Comparison of ENCODE assay signal across 9 cellular contexts in genomic region chr3:107429330-107430181, GRCh38. TPM values are rescaled to one million over a fixed set of nuclear protein-coding genes. Genes with fewer than 3 reads are reported as not detected.
A peak's percentile ranks its signal among the peaks of the same experiment; 100 is the strongest.
DNase-seq lines count a peak whose midpoint lies in the region; ATAC-seq lines count a peak whose summit lies in the region.
"Had no signal": no experiment of that assay in that cellular context is flagged by ENCODE, and none has a peak within 500 bp of the region (broad histone marks: within the 10 kb centered on the region; RNA-seq: fewer than 3 reads in every experiment).

No MANE protein-coding gene starts in this region.

- peak overlapping the region; percentile 18 to 42 for H3K9ac ChIP-seq in mucosa of rectum (ENCODE audit: low read depth in 1 of 2, low read length in 2 of 2)

- POLR2A ChIA-PET in CD4-positive, alpha-beta memory T cell (lab: Charles Lee; ENCODE audit: partially characterized antibody): interaction anchor here (1.8 kb wide), 1 partner anchor 95 kb away, joined by 5 read pairs; no protein-coding TSS in a partner anchor

- peaks cover 0 to 6% of the 10 kb centered on the region in 2 donors for H3K36me3 Mint-ChIP-seq in CD4-positive, alpha-beta memory T cell
- no peaks in the 10 kb centered on the region for H3K36me3 Mint-ChIP-seq in stimulated activated memory B cell treated with anti-CD40 and anti-IgM and Interleukin-4, amounts not matched to agents 10 μg/mL and 1 μg/mL and 100 μg/mL, for 72 hours

- H3K4me1 Mint-ChIP-seq in CD4-positive, alpha-beta memory T cell: peaks cover 15 to 27% (median 19%) of the 10 kb centered on the region in 4 donors
- peaks cover 44% of the 10 kb centered on the region for H3K4me1 Mint-ChIP-seq in stimulated activated memory B cell treated with anti-CD40 and anti-IgM and Interleukin-4, amounts not matched to agents 10 μg/mL and 1 μg/mL and 100 μg/mL, for 72 hours

- CTCF ChIA-PET in CD4-positive, alpha-beta memory T cell (lab: Charles Lee; ENCODE audit: partially characterized antibody): interaction anchor here (0.7 to 4.4 kb wide), 29 partner anchors 8 to 230 kb away, joined by 3 to 42 read pairs (median 3); no protein-coding TSS in a partner anchor

- no peaks in the 10 kb centered on the region for H3K27me3 ChIP-seq in CD4-positive, alpha-beta memory T cell (ENCODE audit: insufficient read depth, low read length)
- peaks cover 0 to 7% of the 10 kb centered on the region in 2 donors for H3K27me3 ChIP-seq in mucosa of rectum (ENCODE audit: control insufficient read depth in 2 of 2, insufficient read depth in 2 of 2, low read length in 2 of 2)

- intact Hi-C loops in CD4-positive, alpha-beta memory T cell (cut with micrococcal nuclease): loop anchor here (1.0 kb wide), 3 partner anchors 8 to 189 kb away; partner anchors contain the start of gene BBX

- H3K4me1 ChIP-seq in CD4-positive, alpha-beta memory T cell (ENCODE audit: insufficient read depth, low read length): peaks cover 18% of the 10 kb centered on the region
- H3K4me1 ChIP-seq in mucosa of rectum (ENCODE audit: control insufficient read depth in 2 of 2, insufficient read depth in 2 of 2, low read length in 2 of 2): peaks cover 11 to 16% of the 10 kb centered on the region in 2 donors

- H3K27me3 Mint-ChIP-seq in CD4-positive, alpha-beta memory T cell: peaks cover 0 to 2% of the 10 kb centered on the region in 2 donors
- H3K27me3 Mint-ChIP-seq in stimulated activated memory B cell treated with anti-CD40 and anti-IgM and Interleukin-4, amounts not matched to agents 10 μg/mL and 1 μg/mL and 100 μg/mL, for 72 hours: no peaks in the 10 kb centered on the region

- ATAC-seq in GM19351 (IDR thresholded peaks at IDR 0.05; ENCODE audit: unreplicated experiment): peak; percentile 59
- ATAC-seq in HG03439 (IDR thresholded peaks at IDR 0.05; ENCODE audit: unreplicated experiment): peak; percentile 51
- peak; percentile 81 for ATAC-seq in esophagus mucosa
- peak; percentile 71 for ATAC-seq in stimulated activated memory B cell treated with anti-CD40 and anti-IgM and Interleukin-4, amounts not matched to agents 10 μg/mL and 1 μg/mL and 100 μg/mL, for 72 hours

- peak overlapping the region in 1 of 2 donors; percentile 51 for H3K4me3 ChIP-seq in CD4-positive, alpha-beta memory T cell (ENCODE audit: low read length in 2 of 2)
- peak overlapping the region; percentile 69 to 81 for H3K4me3 ChIP-seq in mucosa of rectum (ENCODE audit: low read length in 2 of 2)

- DNase-seq in CD4-positive, alpha-beta memory T cell: peak; percentile 54 to 68 (median 61)
- peak; percentile 43 for DNase-seq in NOMO-1 treated with dmso at 0.1 percent for 144 hours (lab: John Stamatoyannopoulos, UW; ENCODE audit: unreplicated experiment)
- peak; percentile 65 for DNase-seq in activated T-cell treated with anti-CD3 and anti-CD28 coated beads, Interleukin-2, amount 50 U/mL, for 1 hour

- H3K36me3 ChIP-seq in CD4-positive, alpha-beta memory T cell (ENCODE audit: insufficient read depth, low read length): no peaks in the 10 kb centered on the region
- H3K36me3 ChIP-seq in mucosa of rectum (ENCODE audit: control insufficient read depth in 2 of 2, insufficient read depth in 2 of 2, low read length in 2 of 2): no peaks in the 10 kb centered on the region

- H3K27ac ChIP-seq in CD4-positive, alpha-beta memory T cell (ENCODE audit: low read depth, low read length): no peak overlapping the region
- peak overlapping the region in 1 of 2 donors; percentile 41 for H3K27ac ChIP-seq in mucosa of rectum (ENCODE audit: low read depth in 2 of 2, low read length in 2 of 2)

- H3K9me3 ChIP-seq in CD4-positive, alpha-beta memory T cell (ENCODE audit: control insufficient read depth in 1 of 2, low read length in 2 of 2): no peaks in the 10 kb centered on the region
- H3K9me3 ChIP-seq in mucosa of rectum (ENCODE audit: control insufficient read depth in 2 of 2, low read length in 2 of 2): no peaks in the 10 kb centered on the region

- H3K27ac Mint-ChIP-seq in CD4-positive, alpha-beta memory T cell: peak overlapping the region in 4 of 7 donors; percentile 17 to 64 (median 35)
- no peak overlapping the region for H3K27ac Mint-ChIP-seq in stimulated activated memory B cell treated with anti-CD40 and anti-IgM and Interleukin-4, amounts not matched to agents 10 μg/mL and 1 μg/mL and 100 μg/mL, for 72 hours

- H3K9me3 Mint-ChIP-seq in CD4-positive, alpha-beta memory T cell: peaks cover 0 to 1% (median 0%) of the 10 kb centered on the region in 8 donors
- H3K9me3 Mint-ChIP-seq in stimulated activated memory B cell treated with anti-CD40 and anti-IgM and Interleukin-4, amounts not matched to agents 10 μg/mL and 1 μg/mL and 100 μg/mL, for 72 hours: no peaks in the 10 kb centered on the region

- H3K4me3 Mint-ChIP-seq in CD4-positive, alpha-beta memory T cell: peak overlapping the region; percentile 84 to 96 (median 90)
- H3K4me3 Mint-ChIP-seq in stimulated activated memory B cell treated with anti-CD40 and anti-IgM and Interleukin-4, amounts not matched to agents 10 μg/mL and 1 μg/mL and 100 μg/mL, for 72 hours: peak overlapping the region; percentile 80

RNA-seq across cellular contexts. Expression of gene CCDC54, which starts 52.3 kb away (rescaled TPM):
- total RNA-seq in CD4-positive, alpha-beta memory T cell: not detected
- polyA plus RNA-seq in CD4-positive, alpha-beta memory T cell: under 1 TPM in 1 of 2 donors, not detected in 1; 0.18 TPM
- not detected for total RNA-seq in esophagus mucosa
- polyA plus RNA-seq: adipose tissue had no signal
